Comparison of ENCODE assay signal across 8 cellular contexts in genomic region chr2:27016801-27017325, GRCh38. TPM values are rescaled to one million over a fixed set of nuclear protein-coding genes. Genes with fewer than 3 reads are reported as not detected.
DNase-seq lines count a peak whose midpoint lies in the region; ATAC-seq and TF ChIP-seq lines count a peak whose summit lies in the region.

No MANE protein-coding gene starts in this region.

- H4K20me1 ChIP-seq in neural progenitor cell (ENCODE audit: low read depth) = peaks cover 21% of the 10 kb centered on the region

- intact Hi-C loops in CD4-positive, alpha-beta memory T cell (cut with micrococcal nuclease) = loop anchor here (1.0 kb wide), 1 partner anchor 171 kb away; no protein-coding TSS in a partner anchor
- intact Hi-C loops in upper lobe of right lung (cut with DNase I) = loop anchor here (10.0 kb wide), 1 partner anchor 52 kb away; no protein-coding TSS in a partner anchor

- no peak overlapping the region for H3K27ac Mint-ChIP-seq in CD4-positive, alpha-beta memory T cell
- no peak overlapping the region for H3K27ac Mint-ChIP-seq in neural progenitor cell

- H3K27me3 ChIP-seq in CD4-positive, alpha-beta memory T cell (ENCODE audit: insufficient read depth, low read length) = no peaks in the 10 kb centered on the region
- no peaks in the 10 kb centered on the region for H3K27me3 ChIP-seq in neural progenitor cell
- no peaks in the 10 kb centered on the region for H3K27me3 ChIP-seq in upper lobe of right lung

- H3K36me3 ChIP-seq in CD4-positive, alpha-beta memory T cell (ENCODE audit: insufficient read depth, low read length) = no peaks in the 10 kb centered on the region
- H3K36me3 ChIP-seq in neural progenitor cell (no peaks in the 10 kb centered on the region), upper lobe of right lung (no peaks in the 10 kb centered on the region)

- CTCF ChIA-PET in CD4-positive, alpha-beta memory T cell (lab: Charles Lee; ENCODE audit: partially characterized antibody) = interaction anchor here (0.7 to 6.1 kb wide), 14 partner anchors 10 to 263 kb away, joined by 3 to 68 read pairs (median 5); no protein-coding TSS in a partner anchor

- H3K4me1 Mint-ChIP-seq in CD4-positive, alpha-beta memory T cell = no peaks in the 10 kb centered on the region
- peaks cover 24% of the 10 kb centered on the region for H3K4me1 Mint-ChIP-seq in neural progenitor cell

- H3K4me2 ChIP-seq in neural progenitor cell = no peak overlapping the region

- peak; percentile 18 to 49 (median 27) for DNase-seq in CD4-positive, alpha-beta memory T cell
- DNase-seq in HFF-Myc (ENCODE audit: extremely low read depth, low read depth) = no peak
- peak; percentile 75 for DNase-seq in NCI-H774 (lab: John Stamatoyannopoulos, UW)
- peak; percentile 15 for DNase-seq in activated T-cell treated with anti-CD3 and anti-CD28 coated beads for 48 hours (ENCODE audit: low read depth)
- DNase-seq in fibroblast of peridontal ligament (ENCODE audit: extremely low read depth) = peak; percentile 82
- DNase-seq in neural progenitor cell (ENCODE audit: low spot score) = peak; percentile 87
- DNase-seq in upper lobe of right lung = no peak

- no peaks in the 10 kb centered on the region for H3K4me1 ChIP-seq in CD4-positive, alpha-beta memory T cell (ENCODE audit: insufficient read depth, low read length)
- H3K4me1 ChIP-seq in neural progenitor cell (no peaks in the 10 kb centered on the region), upper lobe of right lung (peaks cover 7% of the 10 kb centered on the region)

- no peaks in the 10 kb centered on the region for H3K36me3 Mint-ChIP-seq in CD4-positive, alpha-beta memory T cell
- H3K36me3 Mint-ChIP-seq in neural progenitor cell = peaks cover 14% of the 10 kb centered on the region

- POLR2A ChIA-PET in CD4-positive, alpha-beta memory T cell (lab: Charles Lee; ENCODE audit: partially characterized antibody) = interaction anchor here (0.9 to 1.1 kb wide), 3 partner anchors 16 to 55 kb away, joined by 3 to 4 read pairs (median 3); partner anchors contain the start of gene TMEM214

- TF ChIP-seq CTCF in HFF-Myc (IDR thresholded peaks at IDR 0.05; ENCODE audit: low read depth, low read length, missing control alignments) (peak; percentile 74), neural progenitor cell (IDR thresholded peaks at IDR 0.05) (peak; percentile 80), upper lobe of right lung (IDR thresholded peaks at IDR 0.05) (peak; percentile 64)

- peaks cover 0 to 2% of the 10 kb centered on the region in 2 donors for H3K27me3 Mint-ChIP-seq in CD4-positive, alpha-beta memory T cell
- peaks cover 7% of the 10 kb centered on the region for H3K27me3 Mint-ChIP-seq in neural progenitor cell (ENCODE audit: insufficient read depth, low read depth)

- H3K4me3 Mint-ChIP-seq in CD4-positive, alpha-beta memory T cell = no peak overlapping the region
- no peak overlapping the region for H3K4me3 Mint-ChIP-seq in neural progenitor cell

- H3K4me3 ChIP-seq in CD4-positive, alpha-beta memory T cell (ENCODE audit: low read length in 2 of 2) = no peak overlapping the region
- H3K4me3 ChIP-seq in HFF-Myc (replicated peaks; ENCODE audit: low read depth, low read length) (no peak overlapping the region), neural progenitor cell (no peak overlapping the region), upper lobe of right lung (no peak overlapping the region)

- H2AFZ ChIP-seq in neural progenitor cell (replicated peaks) = no peak overlapping the region

- no peak overlapping the region for H3K27ac ChIP-seq in CD4-positive, alpha-beta memory T cell (ENCODE audit: low read depth, low read length)
- no peak overlapping the region for H3K27ac ChIP-seq in neural progenitor cell
- peak overlapping the region; percentile 58 for H3K27ac ChIP-seq in upper lobe of right lung

- ATAC-seq in upper lobe of right lung (peak; percentile 72), HG03039 (IDR thresholded peaks at IDR 0.05; ENCODE audit: unreplicated experiment) (no peak)

- no peaks in the 10 kb centered on the region for H3K9me3 ChIP-seq in CD4-positive, alpha-beta memory T cell (ENCODE audit: control insufficient read depth in 1 of 2, low read length in 2 of 2)
- H3K9me3 ChIP-seq in neural progenitor cell (ENCODE audit: low read depth) (no peaks in the 10 kb centered on the region), upper lobe of right lung (no peaks in the 10 kb centered on the region)

- H3F3A ChIP-seq in neural progenitor cell (ENCODE audit: low read depth) = no peaks in the 10 kb centered on the region

- no peak overlapping the region for H3K9ac ChIP-seq in neural progenitor cell

- H3K9me3 Mint-ChIP-seq in CD4-positive, alpha-beta memory T cell = no peaks in the 10 kb centered on the region
- peaks cover 16% of the 10 kb centered on the region for H3K9me3 Mint-ChIP-seq in neural progenitor cell

- H3K79me2 ChIP-seq in neural progenitor cell (ENCODE audit: low read depth) = no peaks in the 10 kb centered on the region

RNA-seq across cellular contexts. Expression of gene TMEM214, which starts 15.9 kb away (rescaled TPM):
- 10 to 100 TPM; 97.3 to 99.8 TPM for total RNA-seq in CD4-positive, alpha-beta memory T cell
- polyA plus RNA-seq in CD4-positive, alpha-beta memory T cell = 10 to 100 TPM; 25.6 to 34.5 TPM
- total RNA-seq in neural progenitor cell (ENCODE audit: low replicate concordance) (18.1 and 26.1 TPM in 2 replicates), upper lobe of right lung (68.0 TPM)

RNA-seq across cellular contexts. Expression of gene AGBL5, which starts 34.6 kb away (rescaled TPM):
- total RNA-seq in CD4-positive, alpha-beta memory T cell = 10 to 100 TPM; 12.2 to 14.9 TPM
- 1 to 10 TPM; 7.4 to 9.3 TPM for polyA plus RNA-seq in CD4-positive, alpha-beta memory T cell
- total RNA-seq in neural progenitor cell (ENCODE audit: low replicate concordance) = 68.3 and 84.7 TPM in 2 replicates
- total RNA-seq in upper lobe of right lung = 14.0 TPM

RNA-seq across cellular contexts. Expression of gene MAPRE3, which starts 46.4 kb away (rescaled TPM):
- 1 to 10 TPM; 3.4 to 3.6 TPM for total RNA-seq in CD4-positive, alpha-beta memory T cell
- 1 to 10 TPM; 1.3 to 2.5 TPM for polyA plus RNA-seq in CD4-positive, alpha-beta memory T cell
- 3.1 and 6.2 TPM in 2 replicates for total RNA-seq in neural progenitor cell (ENCODE audit: low replicate concordance)
- total RNA-seq in upper lobe of right lung = 23.0 TPM

RNA-seq across cellular contexts. Expression of gene OST4, which starts 54.6 kb away (rescaled TPM):
- total RNA-seq in CD4-positive, alpha-beta memory T cell = 100 to 1,000 TPM; 269 to 296 TPM
- polyA plus RNA-seq in CD4-positive, alpha-beta memory T cell = 100 to 1,000 TPM; 877 to 958 TPM
- total RNA-seq in neural progenitor cell (ENCODE audit: low replicate concordance) = 84.6 and 256 TPM in 2 replicates
- total RNA-seq in upper lobe of right lung = 248 TPM

Comparison
In these comparisons a context has a peak if more than half of its experiments do, and no peak if none do; other contexts are left out.
1. DNase-seq: peak in CD4-positive, alpha-beta memory T cell (5 of 5), NCI-H774 (single experiment), activated T-cell treated with anti-CD3 and anti-CD28 coated beads for 48 hours (single experiment), fibroblast of peridontal ligament (single experiment) and neural progenitor cell (single experiment); none in HFF-Myc (single experiment) and upper lobe of right lung (single experiment).
2. Peak in every context shown above with its lines, with median percentiles within 50 percentile points of each other: CTCF ChIP-seq.